In genomic region chr1:94926915-94927404, GRCh38 we compare ENCODE assay signal across 8 cellular contexts. TPM values are rescaled to one million over a fixed set of nuclear protein-coding genes. Genes with fewer than 3 reads are reported as not detected.
DNase-seq lines count a peak whose midpoint lies in the region; ATAC-seq lines count a peak whose summit lies in the region.

CNN3 (minus strand) TSS chr1:94927110; CDS start chr1:94926894, 216 bp downstream.

- peaks cover 18 to 36% (median 22%) of the 10 kb centered on the region in 4 donors for H3K4me1 Mint-ChIP-seq in naive thymus-derived CD8-positive, alpha-beta T cell
- peaks cover 27% of the 10 kb centered on the region for H3K4me1 Mint-ChIP-seq in stimulated activated memory B cell treated with anti-CD40 and anti-IgM and Interleukin-4, amounts not matched to agents 10 μg/mL and 1 μg/mL and 100 μg/mL, for 72 hours

- peak within 1 kb of the TSS; percentile 85 to 97 (median 93) for H3K4me3 Mint-ChIP-seq in naive thymus-derived CD8-positive, alpha-beta T cell
- peak within 1 kb of the TSS; percentile 82 for H3K4me3 Mint-ChIP-seq in stimulated activated memory B cell treated with anti-CD40 and anti-IgM and Interleukin-4, amounts not matched to agents 10 μg/mL and 1 μg/mL and 100 μg/mL, for 72 hours

- peak; percentile 74 for DNase-seq in CD1c-positive myeloid dendritic cell (ENCODE audit: extremely low spot score)
- peak; percentile 33 for DNase-seq in NOMO-1 treated with DMSO at 0.1 percent for 48 hours (lab: John Stamatoyannopoulos, UW; ENCODE audit: unreplicated experiment)
- peak; percentile 83 for DNase-seq in activated effector memory CD4-positive, alpha-beta T cell treated with anti-CD3 and anti-CD28 coated beads, Interleukin-2, amount 50 U/mL, for 16 hours
- DNase-seq in fibroblast of peridontal ligament (ENCODE audit: extremely low read depth), result peak; percentile 86
- peak; percentile 61 to 88 (median 76) for DNase-seq in naive thymus-derived CD8-positive, alpha-beta T cell

- ATAC-seq in GM19463 (IDR thresholded peaks at IDR 0.05; ENCODE audit: unreplicated experiment), result peak; percentile 84
- peak; percentile 38 for ATAC-seq in HG03575 (IDR thresholded peaks at IDR 0.05; ENCODE audit: extremely low read depth, insufficient number of reproducible peaks, low FRiP score, unreplicated experiment)
- ATAC-seq in naive thymus-derived CD8-positive, alpha-beta T cell, result peak; percentile 88 to 90
- ATAC-seq in stimulated activated memory B cell treated with anti-CD40 and anti-IgM and Interleukin-4, amounts not matched to agents 10 μg/mL and 1 μg/mL and 100 μg/mL, for 72 hours, result peak; percentile 90

- peak within 1 kb of the TSS; percentile 54 to 93 (median 87) for H3K27ac Mint-ChIP-seq in naive thymus-derived CD8-positive, alpha-beta T cell
- H3K27ac Mint-ChIP-seq in stimulated activated memory B cell treated with anti-CD40 and anti-IgM and Interleukin-4, amounts not matched to agents 10 μg/mL and 1 μg/mL and 100 μg/mL, for 72 hours, result peak within 1 kb of the TSS; percentile 71

- H3K27me3 Mint-ChIP-seq in naive thymus-derived CD8-positive, alpha-beta T cell, result peaks cover 0 to 24% (median 3%) of the 10 kb centered on the region in 5 donors
- H3K27me3 Mint-ChIP-seq in stimulated activated memory B cell treated with anti-CD40 and anti-IgM and Interleukin-4, amounts not matched to agents 10 μg/mL and 1 μg/mL and 100 μg/mL, for 72 hours, result peaks cover 39% of the 10 kb centered on the region

- no peaks in the 10 kb centered on the region for H3K9me3 Mint-ChIP-seq in naive thymus-derived CD8-positive, alpha-beta T cell
- H3K9me3 Mint-ChIP-seq in stimulated activated memory B cell treated with anti-CD40 and anti-IgM and Interleukin-4, amounts not matched to agents 10 μg/mL and 1 μg/mL and 100 μg/mL, for 72 hours, result no peaks in the 10 kb centered on the region

- POLR2A ChIA-PET in naive thymus-derived CD8-positive, alpha-beta T cell (lab: Charles Lee), result interaction anchor here (1.0 to 1.4 kb wide), 5 partner anchors 36 to 307 kb away, joined by 3 to 5 read pairs (median 4); partner anchors contain the start of genes ALG14 and RWDD3

- H3K36me3 Mint-ChIP-seq in naive thymus-derived CD8-positive, alpha-beta T cell, result peaks cover 0 to 2% (median 0%) of the 10 kb centered on the region in 3 donors
- no peaks in the 10 kb centered on the region for H3K36me3 Mint-ChIP-seq in stimulated activated memory B cell treated with anti-CD40 and anti-IgM and Interleukin-4, amounts not matched to agents 10 μg/mL and 1 μg/mL and 100 μg/mL, for 72 hours

RNA-seq across cellular contexts. Expression of gene CNN3, which starts in this region (rescaled TPM):
- total RNA-seq in naive thymus-derived CD8-positive, alpha-beta T cell, result 10 to 100 TPM; 18.0 to 18.3 TPM
- 10 to 100 TPM; 13.7 to 19.3 (median 14.1) TPM for polyA plus RNA-seq in naive thymus-derived CD8-positive, alpha-beta T cell

Comparison
In these comparisons a context has a peak if more than half of its experiments do, and no peak if none do; other contexts are left out.
1. Peak in every context shown above with its lines: DNase-seq and ATAC-seq.
2. DNase-seq: peak in every context shown above with its lines; median percentile 86 in fibroblast of peridontal ligament; 83 in activated effector memory CD4-positive, alpha-beta T cell treated with anti-CD3 and anti-CD28 coated beads, Interleukin-2, amount 50 U/mL, for 16 hours; 76 in naive thymus-derived CD8-positive, alpha-beta T cell; 74 in CD1c-positive myeloid dendritic cell; 33 in NOMO-1 treated with DMSO at 0.1 percent for 48 hours.
3. ATAC-seq: peak in every context shown above with its lines; median percentile 90 in stimulated activated memory B cell treated with anti-CD40 and anti-IgM and Interleukin-4, amounts not matched to agents 10 μg/mL and 1 μg/mL and 100 μg/mL, for 72 hours; 89 in naive thymus-derived CD8-positive, alpha-beta T cell; 84 in GM19463; 38 in HG03575.